In the genomic region with DNA sequence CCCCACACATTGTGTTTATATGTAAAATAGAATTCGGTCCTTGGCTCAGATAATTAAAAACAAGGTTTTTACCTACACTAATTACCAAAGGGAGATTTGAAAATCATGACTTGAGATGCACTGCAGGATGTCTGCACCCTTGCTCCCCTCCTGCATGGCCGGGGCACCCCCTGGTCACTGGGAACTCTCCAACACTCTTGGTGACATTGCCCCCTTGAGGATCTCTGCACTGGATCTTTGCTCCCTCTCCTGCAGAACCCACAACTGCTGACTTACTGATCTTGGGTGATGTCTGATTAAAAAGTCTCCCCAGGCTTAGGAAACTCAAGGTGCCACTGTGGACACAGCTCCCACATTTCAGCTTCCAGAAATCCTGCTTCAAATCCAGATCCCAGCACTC, we compare ENCODE assay signal across 1 cellular context.
TF ChIP-seq lines count a peak whose summit lies in the region.

No MANE protein-coding gene starts in this region.

TF ChIP-seq in HepG2, 621 proteins besides CTCF, POLR2A, EP300 and RAD21:
- TF ChIP-seq ZNF672 (CRISPR knock-in tag; IDR thresholded peaks at IDR 0.05) (no peak), ZNF777 (CRISPR knock-in tag; IDR thresholded peaks at IDR 0.05) (no peak), ZMAT3 (CRISPR knock-in tag; conservative IDR thresholded peaks at IDR 0.05) (0 out of 2 replicates have a peak, but pooled peaks have one; percentile 22), STAG1 (CRISPR knock-in tag; IDR thresholded peaks at IDR 0.05) (peak; percentile 27; the same call in 1 of the 2 replicates)
